In the genomic region with DNA sequence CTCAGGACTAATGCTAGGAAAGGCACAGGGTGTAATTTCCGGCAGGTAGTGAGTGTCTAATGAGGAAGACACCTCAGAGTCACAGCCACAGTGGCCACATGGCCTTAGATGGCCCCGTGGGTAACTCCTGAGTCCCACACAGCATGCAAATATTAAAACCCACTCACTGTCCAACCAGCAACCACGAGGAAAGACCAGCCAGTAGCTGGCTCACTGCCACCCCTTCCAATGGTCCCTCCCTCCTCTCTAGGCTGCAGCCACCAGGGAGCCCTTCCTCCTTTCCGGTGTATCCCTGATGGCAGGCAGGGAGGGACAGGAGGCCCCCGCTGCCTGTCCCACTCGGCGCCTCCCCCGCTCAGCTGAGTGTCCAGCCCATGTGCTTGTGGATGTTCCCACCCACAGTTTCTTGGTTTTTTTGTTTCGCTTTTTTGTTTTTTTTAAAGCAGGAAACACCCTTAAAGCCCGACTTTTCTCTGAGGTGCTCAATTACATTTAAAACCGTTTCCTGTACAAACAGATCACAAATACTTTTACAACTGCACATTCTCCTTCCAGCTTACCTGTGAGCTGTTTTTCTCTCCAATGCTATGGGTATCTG, we compare ENCODE assay signal across 8 cellular contexts. TPM values are rescaled to one million over a fixed set of nuclear protein-coding genes. Genes with fewer than 3 reads are reported as not detected.
DNase-seq lines count a peak whose midpoint lies in the region; ATAC-seq and TF ChIP-seq lines count a peak whose summit lies in the region.

No MANE protein-coding gene starts in this region.

- H3K4me1 ChIP-seq in CD4-positive, CD25-positive, alpha-beta regulatory T cell (ENCODE audit: control insufficient read depth, insufficient read depth, low read length, poor library complexity, severe bottlenecking): peaks cover 30% of the 10 kb centered on the region
- H3K4me1 ChIP-seq in neural progenitor cell (no peaks in the 10 kb centered on the region), esophagus squamous epithelium (peaks cover 0 to 14% (median 6%) of the 10 kb centered on the region in 3 donors)

- no peaks in the 10 kb centered on the region for H3K9me3 ChIP-seq in CD4-positive, CD25-positive, alpha-beta regulatory T cell (ENCODE audit: control insufficient read depth in 2 of 2, low read length in 2 of 2)
- H3K9me3 ChIP-seq in neural progenitor cell (ENCODE audit: low read depth) (no peaks in the 10 kb centered on the region), esophagus squamous epithelium (no peaks in the 10 kb centered on the region)

- H3K36me3 ChIP-seq in CD4-positive, CD25-positive, alpha-beta regulatory T cell (ENCODE audit: control insufficient read depth, insufficient read depth, low read length): peaks cover 25% of the 10 kb centered on the region
- H3K36me3 ChIP-seq in neural progenitor cell: peaks cover 3% of the 10 kb centered on the region
- peaks cover 0 to 58% (median 17%) of the 10 kb centered on the region in 3 donors for H3K36me3 ChIP-seq in esophagus squamous epithelium

- H3K27me3 Mint-ChIP-seq in CD4-positive, CD25-positive, alpha-beta regulatory T cell: no peaks in the 10 kb centered on the region
- H3K27me3 Mint-ChIP-seq in central memory CD8-positive, alpha-beta T cell: no peaks in the 10 kb centered on the region
- H3K27me3 Mint-ChIP-seq in nephron (ENCODE audit: low read depth): no peaks in the 10 kb centered on the region
- H3K27me3 Mint-ChIP-seq in neural progenitor cell (ENCODE audit: insufficient read depth, low read depth): peaks cover 3% of the 10 kb centered on the region

- peak overlapping the region; percentile 88 to 93 (median 92) for H3K27ac Mint-ChIP-seq in CD4-positive, CD25-positive, alpha-beta regulatory T cell
- peak overlapping the region; percentile 70 for H3K27ac Mint-ChIP-seq in central memory CD8-positive, alpha-beta T cell (ENCODE audit: low read depth)
- H3K27ac Mint-ChIP-seq in nephron (peak overlapping the region in 2 of 3 experiments; percentile 60 to 83), neural progenitor cell (no peak overlapping the region)

- H3K27ac ChIP-seq in CD4-positive, CD25-positive, alpha-beta regulatory T cell (ENCODE audit: insufficient read depth, low read length, poor library complexity, severe bottlenecking): peak overlapping the region; percentile 73
- no peak overlapping the region for H3K27ac ChIP-seq in neural progenitor cell
- H3K27ac ChIP-seq in esophagus squamous epithelium: peak overlapping the region in 1 of 4 donors; percentile 13

- no peak for TF ChIP-seq POLR2A in esophagus squamous epithelium (IDR thresholded peaks at IDR 0.05)

- H3K79me2 ChIP-seq in neural progenitor cell (ENCODE audit: low read depth): peaks cover 63% of the 10 kb centered on the region

- TF ChIP-seq CTCF in nephron (IDR thresholded peaks at IDR 0.05; ENCODE audit: unreplicated experiment in 3 of 3): no peak
- no peak for TF ChIP-seq CTCF in neural progenitor cell (IDR thresholded peaks at IDR 0.05)
- no peak for TF ChIP-seq CTCF in esophagus squamous epithelium (IDR thresholded peaks at IDR 0.05)

- peaks cover 2% of the 10 kb centered on the region for H3F3A ChIP-seq in neural progenitor cell (ENCODE audit: low read depth)

- H3K4me3 ChIP-seq in CD4-positive, CD25-positive, alpha-beta regulatory T cell (ENCODE audit: low read depth, low read length): peak overlapping the region; percentile 77
- H3K4me3 ChIP-seq in neural progenitor cell (no peak overlapping the region), esophagus squamous epithelium (no peak overlapping the region)

- peak; percentile 57 to 60 for ATAC-seq in CD4-positive, CD25-positive, alpha-beta regulatory T cell (ENCODE audit: low read depth in 2 of 2)
- peak; percentile 74 for ATAC-seq in central memory CD8-positive, alpha-beta T cell (replicated peaks; ENCODE audit: extremely low read depth, poor library complexity, severe bottlenecking)
- ATAC-seq in GM21526 (IDR thresholded peaks at IDR 0.05; ENCODE audit: low FRiP score, unreplicated experiment): no peak
- no peak for ATAC-seq in GM19395 (IDR thresholded peaks at IDR 0.05; ENCODE audit: unreplicated experiment)

- no peak overlapping the region for H3K4me2 ChIP-seq in neural progenitor cell

- no peak overlapping the region for H3K9ac ChIP-seq in neural progenitor cell

- H4K20me1 ChIP-seq in neural progenitor cell (ENCODE audit: low read depth): peaks cover 96% of the 10 kb centered on the region

- no peaks in the 10 kb centered on the region for H3K27me3 ChIP-seq in CD4-positive, CD25-positive, alpha-beta regulatory T cell (ENCODE audit: control insufficient read depth, insufficient read depth, low read length)
- H3K27me3 ChIP-seq in neural progenitor cell (no peaks in the 10 kb centered on the region), esophagus squamous epithelium (no peaks in the 10 kb centered on the region)

- H3K36me3 Mint-ChIP-seq in CD4-positive, CD25-positive, alpha-beta regulatory T cell: peaks cover 29% of the 10 kb centered on the region
- peaks cover 18% of the 10 kb centered on the region for H3K36me3 Mint-ChIP-seq in central memory CD8-positive, alpha-beta T cell (ENCODE audit: insufficient read depth)
- H3K36me3 Mint-ChIP-seq in nephron (ENCODE audit: low read depth): peaks cover 64% of the 10 kb centered on the region
- H3K36me3 Mint-ChIP-seq in neural progenitor cell: peaks cover 53% of the 10 kb centered on the region

- no peaks in the 10 kb centered on the region for H3K9me3 Mint-ChIP-seq in CD4-positive, CD25-positive, alpha-beta regulatory T cell
- no peaks in the 10 kb centered on the region for H3K9me3 Mint-ChIP-seq in central memory CD8-positive, alpha-beta T cell
- no peaks in the 10 kb centered on the region for H3K9me3 Mint-ChIP-seq in nephron
- H3K9me3 Mint-ChIP-seq in neural progenitor cell: no peaks in the 10 kb centered on the region

- intact Hi-C loops in esophagus squamous epithelium (cut with DNase I): no loop called here

- peaks cover 22 to 73% (median 38%) of the 10 kb centered on the region in 4 donors for H3K4me1 Mint-ChIP-seq in CD4-positive, CD25-positive, alpha-beta regulatory T cell
- peaks cover 50% of the 10 kb centered on the region for H3K4me1 Mint-ChIP-seq in central memory CD8-positive, alpha-beta T cell
- peaks cover 40% of the 10 kb centered on the region for H3K4me1 Mint-ChIP-seq in nephron
- peaks cover 34% of the 10 kb centered on the region for H3K4me1 Mint-ChIP-seq in neural progenitor cell

- 55 to 71% methylated on average over 9 to 11 of the region's 11 CpGs for WGBS in esophagus squamous epithelium, 2 donors

- peak; percentile 11 to 84 (median 62) for DNase-seq in CD4-positive, CD25-positive, alpha-beta regulatory T cell
- DNase-seq in NCI-H2029 treated with DMSO at 0.1 percent for 48 hours (lab: John Stamatoyannopoulos, UW): peak; percentile 17
- DNase-seq in central memory CD8-positive, alpha-beta T cell (ENCODE audit: low spot score in 2 of 2): no peak
- no peak for DNase-seq in neural progenitor cell (ENCODE audit: low spot score)
- DNase-seq in esophagus squamous epithelium (lab: John Stamatoyannopoulos, UW): no peak

- peak overlapping the region; percentile 85 to 94 (median 88) for H3K4me3 Mint-ChIP-seq in CD4-positive, CD25-positive, alpha-beta regulatory T cell
- H3K4me3 Mint-ChIP-seq in central memory CD8-positive, alpha-beta T cell: peak overlapping the region; percentile 84
- peak overlapping the region in 1 of 3 experiments; percentile 22 for H3K4me3 Mint-ChIP-seq in nephron
- H3K4me3 Mint-ChIP-seq in neural progenitor cell: no peak overlapping the region

- no peak overlapping the region for H2AFZ ChIP-seq in neural progenitor cell (replicated peaks)

RNA-seq across cellular contexts. Expression of gene BNIP3, which starts 9.2 kb away (rescaled TPM):
- total RNA-seq in CD4-positive, CD25-positive, alpha-beta regulatory T cell: 20.2 TPM
- polyA plus RNA-seq in CD4-positive, CD25-positive, alpha-beta regulatory T cell: 10 to 100 TPM; 21.2 to 35.1 (median 30.5) TPM
- total RNA-seq in neural progenitor cell (ENCODE audit: low replicate concordance): 256 and 312 TPM in 2 replicates
- 10 to 100 TPM; 35.2 to 83.8 (median 73.9) TPM for total RNA-seq in esophagus squamous epithelium

Comparison
In these comparisons a context has a peak if more than half of its experiments do, and no peak if none do; other contexts are left out.
1. ATAC-seq: peak in CD4-positive, CD25-positive, alpha-beta regulatory T cell (2 of 2) and central memory CD8-positive, alpha-beta T cell (single experiment); none in GM21526 (single experiment) and GM19395 (single experiment).
2. DNase-seq: peak in CD4-positive, CD25-positive, alpha-beta regulatory T cell (3 of 3) and NCI-H2029 treated with DMSO at 0.1 percent for 48 hours (single experiment); none in central memory CD8-positive, alpha-beta T cell (0 of 2), neural progenitor cell (single experiment) and esophagus squamous epithelium (single experiment).